23 cellular contexts compared by ENCODE assay signal in genomic region chr15:50275908-50276307, GRCh38. TPM values are rescaled to one million over a fixed set of nuclear protein-coding genes. Genes with fewer than 3 reads are reported as not detected.
DNase-seq lines count a peak whose midpoint lies in the region; ATAC-seq and TF ChIP-seq lines count a peak whose summit lies in the region.
"Had no signal": no experiment of that assay in that cellular context is flagged by ENCODE, and none has a peak within 500 bp of the region (broad histone marks: within the 10 kb centered on the region; RNA-seq: fewer than 3 reads in every experiment).

No MANE protein-coding gene starts in this region.

- H3K27ac ChIP-seq in HL-60 (replicated peaks) = peak overlapping the region; percentile 77
- H3K27ac ChIP-seq in neutrophil = peak overlapping the region; percentile 86
- H3K27ac ChIP-seq: RWPE1 had no signal

- intact Hi-C loops in activated CD8-positive, alpha-beta T cell treated with anti-CD3 and anti-CD28 coated beads for 36 hours (cut with micrococcal nuclease) = no loop called here
- intact Hi-C loops in activated T-helper 1 cell treated with anti-CD3 and anti-CD28 coated beads, Interleukin-12 subunit alpha, Interleukin-12 subunit beta, Interleukin-2, Interleukin-4 antibody, amounts not matched to agents 30 ng/mL and 10 ng/mL and 1 ng/mL, durations not matched to agents 14 hours and 24 hours and 36 hours (cut with micrococcal nuclease) = loop anchor here (1.0 to 5.0 kb wide), 2 partner anchors 14 to 34 kb away; no protein-coding TSS in a partner anchor

- CTCF ChIA-PET in activated CD8-positive, alpha-beta T cell treated with anti-CD3 and anti-CD28 coated beads for 36 hours (lab: Charles Lee) = interaction anchor here (1.0 kb wide), 1 partner anchor 13 kb away, joined by 3 read pairs; no protein-coding TSS in a partner anchor
- CTCF ChIA-PET in activated CD8-positive, alpha-beta T cell treated with anti-CD3 and anti-CD28 coated beads, Interleukin-2, amount 10 ng/mL, durations not matched to agents 7 days and 5 days (lab: Charles Lee) = no interaction called here

- peaks cover 28% of the 10 kb centered on the region for H3K4me1 Mint-ChIP-seq in activated CD8-positive, alpha-beta T cell treated with anti-CD3 and anti-CD28 coated beads for 36 hours (ENCODE audit: low read depth)
- no peaks in the 10 kb centered on the region for H3K4me1 Mint-ChIP-seq in activated CD8-positive, alpha-beta T cell treated with anti-CD3 and anti-CD28 coated beads, Interleukin-2, amount 10 ng/mL, durations not matched to agents 7 days and 5 days (ENCODE audit: low read depth)
- H3K4me1 Mint-ChIP-seq in activated T-helper 1 cell treated with anti-CD3 and anti-CD28 coated beads, Interleukin-12 subunit alpha, Interleukin-12 subunit beta, Interleukin-2, Interleukin-4 antibody, amounts not matched to agents 30 ng/mL and 10 ng/mL and 1 ng/mL, durations not matched to agents 14 hours and 24 hours and 36 hours (ENCODE audit: low read depth) = peaks cover 22% of the 10 kb centered on the region
- H3K4me1 Mint-ChIP-seq: IgD-negative memory B cell had no signal

- peaks cover 51 to 52% of the 10 kb centered on the region in 2 experiments for H3K4me1 ChIP-seq in neutrophil (ENCODE audit: control insufficient read depth in 1 of 2, insufficient read depth in 1 of 2, low read depth in 1 of 2, low read length in 1 of 2)
- H3K4me1 ChIP-seq: BE2C had no signal

- no peak for DNase-seq in activated CD8-positive, alpha-beta T cell treated with anti-CD3 and anti-CD28 coated beads for 36 hours
- DNase-seq in activated CD8-positive, alpha-beta T cell treated with anti-CD3 and anti-CD28 coated beads, Interleukin-2, amount 10 ng/mL, durations not matched to agents 7 days and 5 days = no peak
- DNase-seq in HL-60 (ENCODE audit: low read depth in 1 of 2, low spot score in 1 of 2) (peak in 1 of 2 experiments; percentile 71), NCI-H1105 (lab: John Stamatoyannopoulos, UW) (no peak)
- DNase-seq in activated T-helper 1 cell treated with anti-CD3 and anti-CD28 coated beads, Interleukin-12 subunit alpha, Interleukin-12 subunit beta, Interleukin-2, Interleukin-4 antibody, amounts not matched to agents 30 ng/mL and 10 ng/mL and 1 ng/mL, durations not matched to agents 14 hours and 24 hours and 36 hours (ENCODE audit: low spot score) = no peak
- DNase-seq: BE2C; DMS53; GF-D8; Karpas-422; NCI-H1092 treated with DMSO at 0.1 percent for 48 hours; NCI-H146; NCI-H2029 treated with DMSO at 0.1 percent for 48 hours; NCI-H226; NCI-H510A treated with DMSO at 0.1 percent for 48 hours; NCI-H748 treated with DMSO at 0.1 percent for 48 hours; NK-92 treated with Interleukin-12 subunit alpha and Interleukin-12 subunit beta, amount 100 ng/mL, for 24 hours; SHP77 treated with DMSO at 0.1 percent for 48 hours had no signal

- H3K27me3 ChIP-seq in HL-60 (ENCODE audit: insufficient read depth, poor library complexity, severe bottlenecking) (no peaks in the 10 kb centered on the region), neutrophil (no peaks in the 10 kb centered on the region)
- H3K27me3 ChIP-seq: BE2C had no signal

- H3K27ac Mint-ChIP-seq in activated CD8-positive, alpha-beta T cell treated with anti-CD3 and anti-CD28 coated beads for 36 hours = no peak overlapping the region
- no peak overlapping the region for H3K27ac Mint-ChIP-seq in activated CD8-positive, alpha-beta T cell treated with anti-CD3 and anti-CD28 coated beads, Interleukin-2, amount 10 ng/mL, durations not matched to agents 7 days and 5 days
- peak overlapping the region; percentile 52 for H3K27ac Mint-ChIP-seq in activated T-helper 1 cell treated with anti-CD3 and anti-CD28 coated beads, Interleukin-12 subunit alpha, Interleukin-12 subunit beta, Interleukin-2, Interleukin-4 antibody, amounts not matched to agents 30 ng/mL and 10 ng/mL and 1 ng/mL, durations not matched to agents 14 hours and 24 hours and 36 hours

- no peak for TF ChIP-seq CTCF in activated CD8-positive, alpha-beta T cell treated with anti-CD3 and anti-CD28 coated beads for 36 hours (IDR thresholded peaks at IDR 0.05)
- TF ChIP-seq CTCF in HL-60 (IDR thresholded peaks at IDR 0.05; ENCODE audit: insufficient read depth, low read length) = no peak
- TF ChIP-seq CTCF in neutrophil (IDR thresholded peaks at IDR 0.05) = no peak

- ATAC-seq in activated CD8-positive, alpha-beta T cell treated with anti-CD3 and anti-CD28 coated beads for 36 hours = peak; percentile 34
- ATAC-seq in activated CD8-positive, alpha-beta T cell treated with anti-CD3 and anti-CD28 coated beads, Interleukin-2, amount 10 ng/mL, durations not matched to agents 7 days and 5 days = no peak
- no peak for ATAC-seq in GM19351 (IDR thresholded peaks at IDR 0.05; ENCODE audit: unreplicated experiment)

- H3K9me3 ChIP-seq in neutrophil = no peaks in the 10 kb centered on the region
- H3K9me3 ChIP-seq: BE2C had no signal

- POLR2A ChIA-PET in activated CD8-positive, alpha-beta T cell treated with anti-CD3 and anti-CD28 coated beads for 36 hours (lab: Charles Lee) = no interaction called here
- POLR2A ChIA-PET in activated CD8-positive, alpha-beta T cell treated with anti-CD3 and anti-CD28 coated beads, Interleukin-2, amount 10 ng/mL, durations not matched to agents 7 days and 5 days (lab: Charles Lee) = no interaction called here

- H3K36me3 Mint-ChIP-seq in activated CD8-positive, alpha-beta T cell treated with anti-CD3 and anti-CD28 coated beads for 36 hours (ENCODE audit: low read depth) = peaks cover 10% of the 10 kb centered on the region
- H3K36me3 Mint-ChIP-seq in activated CD8-positive, alpha-beta T cell treated with anti-CD3 and anti-CD28 coated beads, Interleukin-2, amount 10 ng/mL, durations not matched to agents 7 days and 5 days (ENCODE audit: low read depth) = peaks cover 16% of the 10 kb centered on the region
- H3K36me3 Mint-ChIP-seq in activated T-helper 1 cell treated with anti-CD3 and anti-CD28 coated beads, Interleukin-12 subunit alpha, Interleukin-12 subunit beta, Interleukin-2, Interleukin-4 antibody, amounts not matched to agents 30 ng/mL and 10 ng/mL and 1 ng/mL, durations not matched to agents 14 hours and 24 hours and 36 hours (ENCODE audit: low read depth) = peaks cover 31% of the 10 kb centered on the region

- H3K36me3 ChIP-seq in neutrophil = no peaks in the 10 kb centered on the region
- H3K36me3 ChIP-seq: BE2C had no signal

- H3K4me3 Mint-ChIP-seq in activated CD8-positive, alpha-beta T cell treated with anti-CD3 and anti-CD28 coated beads for 36 hours = no peak overlapping the region
- no peak overlapping the region for H3K4me3 Mint-ChIP-seq in activated CD8-positive, alpha-beta T cell treated with anti-CD3 and anti-CD28 coated beads, Interleukin-2, amount 10 ng/mL, durations not matched to agents 7 days and 5 days
- H3K4me3 Mint-ChIP-seq in activated T-helper 1 cell treated with anti-CD3 and anti-CD28 coated beads, Interleukin-12 subunit alpha, Interleukin-12 subunit beta, Interleukin-2, Interleukin-4 antibody, amounts not matched to agents 30 ng/mL and 10 ng/mL and 1 ng/mL, durations not matched to agents 14 hours and 24 hours and 36 hours = no peak overlapping the region
- H3K4me3 Mint-ChIP-seq: IgD-negative memory B cell had no signal

- no peaks in the 10 kb centered on the region for H3K27me3 Mint-ChIP-seq in activated CD8-positive, alpha-beta T cell treated with anti-CD3 and anti-CD28 coated beads for 36 hours
- H3K27me3 Mint-ChIP-seq in activated CD8-positive, alpha-beta T cell treated with anti-CD3 and anti-CD28 coated beads, Interleukin-2, amount 10 ng/mL, durations not matched to agents 7 days and 5 days (ENCODE audit: low read depth) = no peaks in the 10 kb centered on the region
- no peaks in the 10 kb centered on the region for H3K27me3 Mint-ChIP-seq in activated T-helper 1 cell treated with anti-CD3 and anti-CD28 coated beads, Interleukin-12 subunit alpha, Interleukin-12 subunit beta, Interleukin-2, Interleukin-4 antibody, amounts not matched to agents 30 ng/mL and 10 ng/mL and 1 ng/mL, durations not matched to agents 14 hours and 24 hours and 36 hours (ENCODE audit: insufficient read depth)
- H3K27me3 Mint-ChIP-seq: IgD-negative memory B cell had no signal

- H3K9me3 Mint-ChIP-seq in activated CD8-positive, alpha-beta T cell treated with anti-CD3 and anti-CD28 coated beads for 36 hours = no peaks in the 10 kb centered on the region
- H3K9me3 Mint-ChIP-seq in activated CD8-positive, alpha-beta T cell treated with anti-CD3 and anti-CD28 coated beads, Interleukin-2, amount 10 ng/mL, durations not matched to agents 7 days and 5 days (ENCODE audit: insufficient read depth) = no peaks in the 10 kb centered on the region
- no peaks in the 10 kb centered on the region for H3K9me3 Mint-ChIP-seq in activated T-helper 1 cell treated with anti-CD3 and anti-CD28 coated beads, Interleukin-12 subunit alpha, Interleukin-12 subunit beta, Interleukin-2, Interleukin-4 antibody, amounts not matched to agents 30 ng/mL and 10 ng/mL and 1 ng/mL, durations not matched to agents 14 hours and 24 hours and 36 hours
- H3K9me3 Mint-ChIP-seq: IgD-negative memory B cell had no signal

- no peak overlapping the region for H3K4me3 ChIP-seq in HL-60 (replicated peaks; ENCODE audit: insufficient read depth, low read length)
- peak overlapping the region; percentile 2 to 18 for H3K4me3 ChIP-seq in neutrophil (ENCODE audit: low read depth in 1 of 2, low read length in 1 of 2)
- H3K4me3 ChIP-seq: SK-N-MC had no signal

RNA-seq across cellular contexts. Expression of gene HDC, which starts 10.4 kb away (rescaled TPM):
- not detected for total RNA-seq in activated CD8-positive, alpha-beta T cell treated with anti-CD3 and anti-CD28 coated beads for 36 hours
- total RNA-seq in activated CD8-positive, alpha-beta T cell treated with anti-CD3 and anti-CD28 coated beads, Interleukin-2, amount 10 ng/mL, durations not matched to agents 7 days and 5 days = under 1 TPM in 1 of 2 experiments, not detected in 1; 0.13 TPM
- total RNA-seq in activated T-helper 1 cell treated with anti-CD3 and anti-CD28 coated beads, Interleukin-12 subunit alpha, Interleukin-12 subunit beta, Interleukin-2, Interleukin-4 antibody, amounts not matched to agents 30 ng/mL and 10 ng/mL and 1 ng/mL, durations not matched to agents 14 hours and 24 hours and 36 hours = 2.1 and 2.4 TPM in 2 replicates
- total RNA-seq: A673 had no signal
